In genomic region chr4:165540206-165540865, GRCh38 we compare ENCODE assay signal across 14 cellular contexts.
"Had no signal": no experiment of that assay in that cellular context is flagged by ENCODE, and none has a peak within 500 bp of the region (broad histone marks: within the 10 kb centered on the region; RNA-seq: fewer than 3 reads in every experiment).

No MANE protein-coding gene starts in this region.

- H3K4me3 Mint-ChIP-seq: activated B cell treated with CpG ODN at 0.5 μM for 24 hours; activated naive CD4-positive, alpha-beta T cell treated with anti-CD3 and anti-CD28 coated beads for 36 hours; activated T-helper 1 cell treated with anti-CD3 and anti-CD28 coated beads, Interleukin-12 subunit alpha, Interleukin-12 subunit beta, Interleukin-2, Interleukin-4 antibody, amounts not matched to agents 30 ng/mL and 10 ng/mL and 1 ng/mL, durations not matched to agents 14 hours and 24 hours and 36 hours; brain; mesothelial cell of epicardium; naive thymus-derived CD4-positive, alpha-beta T cell; T-helper 17 cell had no signal

- H3K4me1 Mint-ChIP-seq: activated B cell treated with CpG ODN at 0.5 μM for 24 hours; brain; mesothelial cell of epicardium; naive thymus-derived CD4-positive, alpha-beta T cell; T-helper 17 cell had no signal

- H3K27ac Mint-ChIP-seq: activated B cell treated with CpG ODN at 0.5 μM for 24 hours; activated naive CD4-positive, alpha-beta T cell treated with anti-CD3 and anti-CD28 coated beads for 36 hours; activated T-helper 1 cell treated with anti-CD3 and anti-CD28 coated beads, Interleukin-12 subunit alpha, Interleukin-12 subunit beta, Interleukin-2, Interleukin-4 antibody, amounts not matched to agents 30 ng/mL and 10 ng/mL and 1 ng/mL, durations not matched to agents 14 hours and 24 hours and 36 hours; brain; mesothelial cell of epicardium; naive thymus-derived CD4-positive, alpha-beta T cell; T-helper 17 cell had no signal

- H3K9me3 ChIP-seq: gastroesophageal sphincter, neutrophil, transverse colon had no signal

- H3K4me3 ChIP-seq: gastroesophageal sphincter, skin epidermis, transverse colon had no signal

- H3K27me3 ChIP-seq: gastroesophageal sphincter, neutrophil, transverse colon had no signal

- H3K36me3 ChIP-seq: gastroesophageal sphincter, neutrophil, transverse colon had no signal

- H3K27ac ChIP-seq: gastroesophageal sphincter, neutrophil, skin epidermis, transverse colon had no signal

- H3K27me3 Mint-ChIP-seq: brain had no signal

- H3K9me3 Mint-ChIP-seq: activated B cell treated with CpG ODN at 0.5 μM for 24 hours; activated naive CD4-positive, alpha-beta T cell treated with anti-CD3 and anti-CD28 coated beads for 36 hours; activated T-helper 1 cell treated with anti-CD3 and anti-CD28 coated beads, Interleukin-12 subunit alpha, Interleukin-12 subunit beta, Interleukin-2, Interleukin-4 antibody, amounts not matched to agents 30 ng/mL and 10 ng/mL and 1 ng/mL, durations not matched to agents 14 hours and 24 hours and 36 hours; mesothelial cell of epicardium; naive thymus-derived CD4-positive, alpha-beta T cell had no signal

- DNase-seq: activated B cell treated with CpG ODN at 0.5 μM for 24 hours; activated CD4-positive, alpha-beta T cell treated with anti-CD3 and anti-CD28 coated beads, Interleukin-2, amount 50 U/mL, for 4 hours; activated naive CD4-positive, alpha-beta T cell treated with anti-CD3 and anti-CD28 coated beads for 36 hours; dermis blood vessel endothelial cell; naive thymus-derived CD4-positive, alpha-beta T cell; posterior cingulate gyrus; T-helper 17 cell; transverse colon had no signal

- ATAC-seq: gastroesophageal sphincter; naive thymus-derived CD4-positive, alpha-beta T cell; T-helper 17 cell had no signal
